ENCODE assay signal across 9 cellular contexts in the genomic region with DNA sequence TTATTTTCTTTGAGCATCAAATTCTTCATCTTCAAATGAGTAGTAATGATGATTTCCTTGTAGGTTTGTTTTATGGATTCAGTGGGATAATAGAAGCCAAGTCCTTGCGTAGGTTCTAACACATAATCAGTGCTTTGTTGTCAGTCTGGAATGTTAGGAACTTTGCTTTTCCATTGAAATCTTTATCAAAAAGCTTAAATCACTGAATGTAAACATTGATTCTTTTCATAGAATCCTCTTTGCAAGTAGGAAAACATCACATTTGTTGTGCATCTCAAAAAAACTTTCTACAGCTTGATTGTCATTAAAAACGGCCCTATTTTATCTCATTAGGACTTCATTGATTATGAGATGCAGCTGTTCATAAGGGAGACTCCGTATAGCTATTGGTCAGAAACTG.
"Had no signal": no experiment of that assay in that cellular context is flagged by ENCODE, and none has a peak within 500 bp of the region (broad histone marks: within the 10 kb centered on the region; RNA-seq: fewer than 3 reads in every experiment).

No MANE protein-coding gene starts in this region.

- ATAC-seq: GM23338, K562 had no signal

- DNase-seq: H9, HCEC 1CT, IMR-90, KG1 had no signal

- H3K4me3 ChIP-seq: GM23338, K562 had no signal

- H2AFZ ChIP-seq: GM23338 had no signal

- H3K4me3 Mint-ChIP-seq: GM23338, H9 had no signal

- H3K27ac Mint-ChIP-seq: GM23338, H9 had no signal

- H3K4me2 ChIP-seq: GM23338 had no signal

- FAIRE-seq: H1, H54, HTR-8/SVneo, K562 had no signal
